Comparison of ENCODE assay signal across 24 cellular contexts in the genomic region with DNA sequence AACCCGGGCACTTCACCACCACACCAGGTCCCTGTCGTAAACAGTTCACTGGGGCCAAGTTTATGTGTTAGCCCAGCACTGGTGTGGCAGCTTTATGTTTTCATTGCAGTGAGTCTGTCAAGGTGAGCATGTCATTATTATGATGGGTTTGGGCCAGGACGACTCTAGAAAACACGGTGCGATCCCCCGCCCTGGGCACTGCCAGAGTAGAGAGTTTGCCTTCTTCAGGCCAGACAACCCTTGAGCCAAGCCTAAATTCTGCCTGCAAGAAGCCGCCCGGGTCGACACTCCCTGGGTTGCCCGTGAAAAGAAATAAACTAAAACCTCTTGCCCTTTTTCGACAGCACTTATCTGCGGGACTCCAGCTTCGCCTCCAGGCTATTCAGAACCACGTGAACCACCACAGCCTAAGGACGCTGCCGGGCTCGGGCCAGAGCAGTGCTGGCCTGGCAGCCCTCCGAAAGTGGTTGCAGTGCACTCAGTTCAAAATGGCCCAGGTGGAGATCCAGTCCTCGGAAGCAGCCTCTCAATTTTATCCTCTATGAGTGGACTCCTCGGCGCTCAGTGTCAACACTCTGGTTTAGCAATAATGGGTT.
"Had no signal": no experiment of that assay in that cellular context is flagged by ENCODE, and none has a peak within 500 bp of the region (broad histone marks: within the 10 kb centered on the region; RNA-seq: fewer than 3 reads in every experiment).

No MANE protein-coding gene starts in this region.

- H3K27me3 ChIP-seq: right lobe of liver, vagina had no signal

- H3K4me3 ChIP-seq: right lobe of liver, vagina had no signal

- H3K4me1 ChIP-seq: right lobe of liver, vagina had no signal

- H3K4me1 Mint-ChIP-seq: memory B cell; naive thymus-derived CD4-positive, alpha-beta T cell; stimulated activated effector memory CD8-positive, alpha-beta T cell treated with anti-CD3 and anti-CD28 coated beads, Interleukin-12 subunit alpha, Interleukin-12 subunit beta, amount 100 ng/mL, for 72 hours had no signal

- H3K9me3 Mint-ChIP-seq: activated T-cell treated with anti-CD3 and anti-CD28 coated beads, Interleukin-2, amount 50 U/mL, for 72 hours; memory B cell; neural crest cell; stimulated activated effector memory CD8-positive, alpha-beta T cell treated with anti-CD3 and anti-CD28 coated beads, Interleukin-12 subunit alpha, Interleukin-12 subunit beta, amount 100 ng/mL, for 72 hours; stimulated activated naive CD8-positive, alpha-beta T cell treated with anti-CD3 and anti-CD28 coated beads, Interleukin-15, Interleukin-2, amounts not matched to agents 100 ng/mL and 50 ng/mL, for 24 hours; type B pancreatic cell had no signal

- H3K9me3 ChIP-seq: right lobe of liver, vagina had no signal

- H3K27ac ChIP-seq: right lobe of liver, vagina had no signal

- DNase-seq: activated CD4-positive, alpha-beta T cell treated with anti-CD3 and anti-CD28 coated beads for 4 hours; activated CD4-positive, alpha-beta T cell treated with anti-CD3 and anti-CD28 coated beads, Interleukin-2, amount 50 U/mL, for 4 hours; activated naive CD4-positive, alpha-beta T cell; activated T-cell treated with anti-CD3 and anti-CD28 coated beads for 4 hours; activated T-cell treated with anti-CD3 and anti-CD28 coated beads, Interleukin-2, amount 50 U/mL, for 72 hours; dermis blood vessel endothelial cell; effector CD8-positive, alpha-beta T cell; foreskin fibroblast; hippocampal formation; left cardiac atrium; midbrain; naive thymus-derived CD4-positive, alpha-beta T cell; occipital lobe; posterior cingulate gyrus; right lobe of liver; small intestine; stimulated activated CD4-positive, alpha-beta T cell treated with anti-CD3 and anti-CD28 coated beads, Interleukin-4, amount 100 ng/mL, for 24 hours had no signal

- H3K27ac Mint-ChIP-seq: activated naive CD4-positive, alpha-beta T cell treated with anti-CD3 and anti-CD28 coated beads, Interleukin-2, amount 50 U/mL, for 72 hours; activated T-cell treated with anti-CD3 and anti-CD28 coated beads, Interleukin-2, amount 50 U/mL, for 72 hours; memory B cell; naive thymus-derived CD4-positive, alpha-beta T cell; stimulated activated effector memory CD8-positive, alpha-beta T cell treated with anti-CD3 and anti-CD28 coated beads, Interleukin-12 subunit alpha, Interleukin-12 subunit beta, amount 100 ng/mL, for 72 hours; stimulated activated naive CD8-positive, alpha-beta T cell treated with anti-CD3 and anti-CD28 coated beads, Interleukin-15, Interleukin-2, amounts not matched to agents 100 ng/mL and 50 ng/mL, for 24 hours; type B pancreatic cell had no signal

- H3K36me3 Mint-ChIP-seq: activated naive CD4-positive, alpha-beta T cell treated with anti-CD3 and anti-CD28 coated beads, Interleukin-2, amount 50 U/mL, for 72 hours; memory B cell; stimulated activated effector memory CD8-positive, alpha-beta T cell treated with anti-CD3 and anti-CD28 coated beads, Interleukin-12 subunit alpha, Interleukin-12 subunit beta, amount 100 ng/mL, for 72 hours; type B pancreatic cell had no signal

- H3K36me3 ChIP-seq: right lobe of liver, vagina had no signal

- ATAC-seq: activated naive CD4-positive, alpha-beta T cell treated with anti-CD3 and anti-CD28 coated beads, Interleukin-2, amount 50 U/mL, for 72 hours; activated T-cell treated with anti-CD3 and anti-CD28 coated beads, Interleukin-2, amount 50 U/mL, for 72 hours; left cardiac atrium; naive thymus-derived CD4-positive, alpha-beta T cell; right lobe of liver; stimulated activated effector memory CD8-positive, alpha-beta T cell treated with anti-CD3 and anti-CD28 coated beads, Interleukin-12 subunit alpha, Interleukin-12 subunit beta, amount 100 ng/mL, for 72 hours had no signal

- H3K4me3 Mint-ChIP-seq: activated T-cell treated with anti-CD3 and anti-CD28 coated beads, Interleukin-2, amount 50 U/mL, for 72 hours; memory B cell; naive thymus-derived CD4-positive, alpha-beta T cell; neural crest cell; stimulated activated effector memory CD8-positive, alpha-beta T cell treated with anti-CD3 and anti-CD28 coated beads, Interleukin-12 subunit alpha, Interleukin-12 subunit beta, amount 100 ng/mL, for 72 hours; stimulated activated naive CD8-positive, alpha-beta T cell treated with anti-CD3 and anti-CD28 coated beads, Interleukin-15, Interleukin-2, amounts not matched to agents 100 ng/mL and 50 ng/mL, for 24 hours; type B pancreatic cell had no signal
